In genomic region chr20:19661717-19662637, GRCh38 we compare ENCODE assay signal across 8 cellular contexts.
DNase-seq lines count a peak whose midpoint lies in the region; ATAC-seq and TF ChIP-seq lines count a peak whose summit lies in the region.

No MANE protein-coding gene starts in this region.

- ATAC-seq in GM18519 (IDR thresholded peaks at IDR 0.05; ENCODE audit: low FRiP score, unreplicated experiment): no peak

- no peak overlapping the region for H3K4me3 ChIP-seq in cardiac fibroblast (replicated peaks in 1 of 2; ENCODE audit: low read depth in 2 of 2, low read length in 2 of 2)

- DNase-seq in Calu3 (peak; percentile 26), GOT3 (lab: John Stamatoyannopoulos, UW) (peak; percentile 100), NCI-H2029 (lab: John Stamatoyannopoulos, UW) (peak; percentile 60), cardiac fibroblast (ENCODE audit: low read depth in 2 of 2) (peak; percentile 82 to 86), kidney glomerular epithelial cell (lab: John Stamatoyannopoulos, UW) (peak; percentile 73)
- peak; percentile 36 for DNase-seq in T-helper 2 cell treated with Interferon-gamma antibody and Interleukin-4, amounts not matched to agents 5 μg/mL and 100 μg/mL, for 36 hours (ENCODE audit: low spot score)
- peak; percentile 45 to 48 for DNase-seq in stimulated activated CD4-positive, alpha-beta T cell treated with anti-CD3 and anti-CD28 coated beads, Interleukin-2, amount 100 ng/mL, for 24 hours

- H3K27ac Mint-ChIP-seq in Calu3 (ENCODE audit: unreplicated experiment): no peak overlapping the region
- no peak overlapping the region for H3K27ac Mint-ChIP-seq in T-helper 2 cell treated with Interferon-gamma antibody and Interleukin-4, amounts not matched to agents 5 μg/mL and 100 μg/mL, for 36 hours

- TF ChIP-seq CTCF in Calu3 (IDR thresholded peaks at IDR 0.05; ENCODE audit: unreplicated experiment) (peak; percentile 50), cardiac fibroblast (IDR thresholded peaks at IDR 0.05; ENCODE audit: low read depth, low read length) (peak; percentile 99)

- intact Hi-C loops in Calu3 (cut with micrococcal nuclease; ENCODE audit: unreplicated experiment): loop anchor here (2.0 kb wide), 1 partner anchor 455 kb away; no protein-coding TSS in a partner anchor

- CTCF ChIA-PET in Calu3 (lab: Charles Lee): no interaction called here

- H3K4me1 Mint-ChIP-seq in Calu3 (ENCODE audit: low read depth, unreplicated experiment): no peaks in the 10 kb centered on the region
- H3K4me1 Mint-ChIP-seq in T-helper 2 cell treated with Interferon-gamma antibody and Interleukin-4, amounts not matched to agents 5 μg/mL and 100 μg/mL, for 36 hours (ENCODE audit: low read depth): peaks cover 2% of the 10 kb centered on the region

- no peaks in the 10 kb centered on the region for H3K9me3 Mint-ChIP-seq in Calu3 (ENCODE audit: low read depth, unreplicated experiment)
- no peaks in the 10 kb centered on the region for H3K9me3 Mint-ChIP-seq in T-helper 2 cell treated with Interferon-gamma antibody and Interleukin-4, amounts not matched to agents 5 μg/mL and 100 μg/mL, for 36 hours

- no peak overlapping the region for H3K4me3 Mint-ChIP-seq in Calu3 (ENCODE audit: low read depth, unreplicated experiment)
- H3K4me3 Mint-ChIP-seq in T-helper 2 cell treated with Interferon-gamma antibody and Interleukin-4, amounts not matched to agents 5 μg/mL and 100 μg/mL, for 36 hours: no peak overlapping the region

- H3K36me3 Mint-ChIP-seq in Calu3 (ENCODE audit: insufficient read depth, unreplicated experiment): no peaks in the 10 kb centered on the region
- no peaks in the 10 kb centered on the region for H3K36me3 Mint-ChIP-seq in T-helper 2 cell treated with Interferon-gamma antibody and Interleukin-4, amounts not matched to agents 5 μg/mL and 100 μg/mL, for 36 hours (ENCODE audit: low read depth)

- no TSS peak for BruUV-seq in Calu3 (replicated peaks; lab: Mats Ljungman, UMichigan)

- peaks cover 14% of the 10 kb centered on the region for H3K27me3 Mint-ChIP-seq in Calu3 (ENCODE audit: unreplicated experiment)
- H3K27me3 Mint-ChIP-seq in T-helper 2 cell treated with Interferon-gamma antibody and Interleukin-4, amounts not matched to agents 5 μg/mL and 100 μg/mL, for 36 hours (ENCODE audit: low read depth): peaks cover 8% of the 10 kb centered on the region

Comparison
In these comparisons a context has a peak if more than half of its experiments do, and no peak if none do; other contexts are left out.
1. DNase-seq: peak in every context shown above with its lines; median percentile 100 in GOT3; 84 in cardiac fibroblast; 73 in kidney glomerular epithelial cell; 60 in NCI-H2029; 46 in stimulated activated CD4-positive, alpha-beta T cell treated with anti-CD3 and anti-CD28 coated beads, Interleukin-2, amount 100 ng/mL, for 24 hours; 36 in T-helper 2 cell treated with Interferon-gamma antibody and Interleukin-4, amounts not matched to agents 5 μg/mL and 100 μg/mL, for 36 hours; 26 in Calu3.